Comparison of ENCODE assay signal across 27 cellular contexts in the genomic region with DNA sequence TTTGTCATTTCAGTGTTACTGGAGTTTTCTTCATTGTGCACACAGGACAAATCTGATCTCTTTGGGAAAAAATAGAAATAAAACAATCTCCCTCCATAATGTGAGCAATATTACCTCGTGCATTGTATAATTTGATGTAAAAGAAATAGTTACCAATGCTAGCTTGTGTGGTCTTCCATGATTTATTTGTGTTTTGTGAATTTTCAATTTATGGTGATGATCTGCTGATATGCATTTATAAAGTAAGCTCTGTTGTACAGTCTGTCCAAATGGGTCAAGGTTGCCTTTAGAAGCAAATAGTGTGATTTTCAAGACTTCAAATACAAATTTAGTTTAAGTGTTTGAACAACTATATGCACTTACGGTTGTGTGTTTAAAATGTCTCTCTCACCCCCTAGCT. TPM values are rescaled to one million over a fixed set of nuclear protein-coding genes. Genes with fewer than 3 reads are reported as not detected.
DNase-seq lines count a peak whose midpoint lies in the region; ATAC-seq lines count a peak whose summit lies in the region.
"Had no signal": no experiment of that assay in that cellular context is flagged by ENCODE, and none has a peak within 500 bp of the region (broad histone marks: within the 10 kb centered on the region; RNA-seq: fewer than 3 reads in every experiment).

No MANE protein-coding gene starts in this region.

- peak overlapping the region; percentile 24 for H3K27ac Mint-ChIP-seq in stimulated activated naive CD8-positive, alpha-beta T cell treated with anti-CD3 and anti-CD28 coated beads, Interleukin-15, Interleukin-2, amounts not matched to agents 100 ng/mL and 50 ng/mL, for 24 hours
- H3K27ac Mint-ChIP-seq in T-cell (peak overlapping the region; percentile 11 to 21), immature natural killer cell (peak overlapping the region in 5 of 6 donors; percentile 31 to 80 (median 62))
- H3K27ac Mint-ChIP-seq: activated B cell treated with CpG ODN at 0.5 μM for 24 hours; activated CD4-positive, alpha-beta memory T cell treated with anti-CD3 and anti-CD28 coated beads, Interleukin-2, amount 10 ng/mL, durations not matched to agents 7 days and 5 days; CD14-positive monocyte; type B pancreatic cell had no signal

- POLR2A ChIA-PET in T-cell (lab: Charles Lee) = interaction anchor here (0.8 kb wide), 2 partner anchors 15 to 51 kb away, joined by 3 to 6 read pairs; no protein-coding TSS in a partner anchor

- CTCF ChIA-PET in T-cell (lab: Charles Lee) = no interaction called here

- DNase-seq in stimulated activated naive CD8-positive, alpha-beta T cell treated with anti-CD3 and anti-CD28 coated beads, Interleukin-15, Interleukin-2, amounts not matched to agents 100 U/mL and 50 U/mL, for 24 hours = no peak
- DNase-seq in T-cell (no peak), immature natural killer cell (no peak), left lobe of liver (ENCODE audit: low spot score) (no peak), NCI-H446 treated with DMSO at 0.1 percent for 48 hours (lab: John Stamatoyannopoulos, UW) (no peak)
- DNase-seq: activated B cell treated with CpG ODN at 0.5 μM for 24 hours; activated CD4-positive, alpha-beta memory T cell treated with anti-CD3 and anti-CD28 coated beads, Interleukin-2, amount 10 ng/mL, durations not matched to agents 7 days and 5 days; activated naive CD4-positive, alpha-beta T cell treated with Interleukin-2 at 50 U/mL for 16 hours; anterior cingulate cortex; EL; islet precursor cell; KG1; MG63; NCI-H2029; NCI-H526 treated with DMSO at 0.1 percent for 48 hours; nephron progenitor cell; ovary; Peyer's patch; retina; SIG-M5; small intestine; stimulated activated CD8-positive, alpha-beta memory T cell treated with anti-CD3 and anti-CD28 coated beads, Interleukin-4, amount 100 ng/mL, for 48 hours had no signal

- peaks cover 22% of the 10 kb centered on the region for H3K4me1 Mint-ChIP-seq in stimulated activated naive CD8-positive, alpha-beta T cell treated with anti-CD3 and anti-CD28 coated beads, Interleukin-15, Interleukin-2, amounts not matched to agents 100 ng/mL and 50 ng/mL, for 24 hours (ENCODE audit: low read depth)
- H3K4me1 Mint-ChIP-seq in T-cell (peaks cover 37 to 60% (median 41%) of the 10 kb centered on the region in 3 donors), immature natural killer cell (peaks cover 16 to 65% of the 10 kb centered on the region in 2 donors)

- no peak overlapping the region for H3K4me3 Mint-ChIP-seq in stimulated activated naive CD8-positive, alpha-beta T cell treated with anti-CD3 and anti-CD28 coated beads, Interleukin-15, Interleukin-2, amounts not matched to agents 100 ng/mL and 50 ng/mL, for 24 hours
- H3K4me3 Mint-ChIP-seq in T-cell (no peak overlapping the region), immature natural killer cell (no peak overlapping the region)
- H3K4me3 Mint-ChIP-seq: activated B cell treated with CpG ODN at 0.5 μM for 24 hours; activated CD4-positive, alpha-beta memory T cell treated with anti-CD3 and anti-CD28 coated beads, Interleukin-2, amount 10 ng/mL, durations not matched to agents 7 days and 5 days; CD14-positive monocyte; dendritic cell treated with granulocyte-macrophage colony-stimulating factor and Interleukin-4, amounts not matched to agents 40 ng/mL and 50 ng/mL, for 4 days; nephron progenitor cell; type B pancreatic cell had no signal

- no peaks in the 10 kb centered on the region for H3K27me3 Mint-ChIP-seq in stimulated activated naive CD8-positive, alpha-beta T cell treated with anti-CD3 and anti-CD28 coated beads, Interleukin-15, Interleukin-2, amounts not matched to agents 100 ng/mL and 50 ng/mL, for 24 hours
- H3K27me3 Mint-ChIP-seq in T-cell (no peaks in the 10 kb centered on the region), immature natural killer cell (ENCODE audit: low read depth in 3 of 3) (no peaks in the 10 kb centered on the region)
- H3K27me3 Mint-ChIP-seq: activated B cell treated with CpG ODN at 0.5 μM for 24 hours; activated CD4-positive, alpha-beta memory T cell treated with anti-CD3 and anti-CD28 coated beads, Interleukin-2, amount 10 ng/mL, durations not matched to agents 7 days and 5 days; dendritic cell treated with granulocyte-macrophage colony-stimulating factor and Interleukin-4, amounts not matched to agents 40 ng/mL and 50 ng/mL, for 4 days; type B pancreatic cell had no signal

- no peak for ATAC-seq in stimulated activated naive CD8-positive, alpha-beta T cell treated with anti-CD3 and anti-CD28 coated beads, Interleukin-15, Interleukin-2, amounts not matched to agents 100 U/mL and 50 U/mL, for 24 hours
- ATAC-seq in T-cell (replicated peaks in 1 of 4) (no peak), HG02571 (IDR thresholded peaks at IDR 0.05; ENCODE audit: unreplicated experiment) (no peak), left lobe of liver (no peak)

- H3K36me3 Mint-ChIP-seq in stimulated activated naive CD8-positive, alpha-beta T cell treated with anti-CD3 and anti-CD28 coated beads, Interleukin-15, Interleukin-2, amounts not matched to agents 100 ng/mL and 50 ng/mL, for 24 hours (ENCODE audit: low read depth) = peaks cover 93% of the 10 kb centered on the region
- H3K36me3 Mint-ChIP-seq in T-cell (peaks cover 55% of the 10 kb centered on the region), immature natural killer cell (peaks cover 12 to 26% (median 18%) of the 10 kb centered on the region in 3 donors)

- no peaks in the 10 kb centered on the region for H3K9me3 Mint-ChIP-seq in stimulated activated naive CD8-positive, alpha-beta T cell treated with anti-CD3 and anti-CD28 coated beads, Interleukin-15, Interleukin-2, amounts not matched to agents 100 ng/mL and 50 ng/mL, for 24 hours
- H3K9me3 Mint-ChIP-seq in T-cell (peaks cover 0 to 3% (median 0%) of the 10 kb centered on the region in 3 donors), immature natural killer cell (no peaks in the 10 kb centered on the region)
- H3K9me3 Mint-ChIP-seq: activated B cell treated with CpG ODN at 0.5 μM for 24 hours; activated CD4-positive, alpha-beta memory T cell treated with anti-CD3 and anti-CD28 coated beads, Interleukin-2, amount 10 ng/mL, durations not matched to agents 7 days and 5 days; dendritic cell treated with granulocyte-macrophage colony-stimulating factor and Interleukin-4, amounts not matched to agents 40 ng/mL and 50 ng/mL, for 4 days; type B pancreatic cell had no signal

RNA-seq across cellular contexts. Expression of a gene that starts 50.9 kb away (rescaled TPM):
- 100 to 1,000 TPM in 3 of 5 donors, 10 to 100 TPM in 2; 77.6 to 229 (median 152) TPM for total RNA-seq in T-cell
- polyA plus RNA-seq in immature natural killer cell = 100 to 1,000 TPM in 1 of 3 donors, 10 to 100 TPM in 2; 79.4 to 121 (median 99.4) TPM
- total RNA-seq in left lobe of liver = 26.1 TPM
